18 cellular contexts compared by ENCODE assay signal in genomic region chr4:145307763-145308430, GRCh38.
DNase-seq lines count a peak whose midpoint lies in the region; FAIRE-seq and TF ChIP-seq lines count a peak whose summit lies in the region.
"Had no signal": no experiment of that assay in that cellular context is flagged by ENCODE, and none has a peak within 500 bp of the region (broad histone marks: within the 10 kb centered on the region; RNA-seq: fewer than 3 reads in every experiment).

No MANE protein-coding gene starts in this region.

- H3K36me3 Mint-ChIP-seq in activated T-helper 2 cell treated with anti-CD3 and anti-CD28 coated beads, Interferon-gamma antibody, Interleukin-2, Interleukin-4, amounts not matched to agents 10 μg/mL and 5 μg/mL and 100 μg/mL, durations not matched to agents 14 hours and 24 hours and 36 hours (ENCODE audit: low read depth): no peaks in the 10 kb centered on the region
- H3K36me3 Mint-ChIP-seq in CD4-positive, alpha-beta memory T cell: no peaks in the 10 kb centered on the region
- H3K36me3 Mint-ChIP-seq: IgD-negative memory B cell had no signal

- peaks cover 22% of the 10 kb centered on the region for H3K4me1 Mint-ChIP-seq in activated T-helper 2 cell treated with anti-CD3 and anti-CD28 coated beads, Interferon-gamma antibody, Interleukin-2, Interleukin-4, amounts not matched to agents 10 μg/mL and 5 μg/mL and 100 μg/mL, durations not matched to agents 14 hours and 24 hours and 36 hours (ENCODE audit: low read depth)
- H3K4me1 Mint-ChIP-seq in CD4-positive, alpha-beta memory T cell: peaks cover 0 to 16% (median 12%) of the 10 kb centered on the region in 4 donors
- H3K4me1 Mint-ChIP-seq: IgD-negative memory B cell had no signal

- POLR2A ChIA-PET in CD4-positive, alpha-beta memory T cell (lab: Charles Lee; ENCODE audit: partially characterized antibody): no interaction called here

- in situ Hi-C loops in G401 (cut with HindIII; ENCODE audit: low sequenced_read_pairs): no loop called here

- no peaks in the 10 kb centered on the region for H3K36me3 ChIP-seq in BLaER1 treated with 17β-estradiol and CSF1 and Interleukin-3, amounts not matched to agents 10 nM and 100 nM
- H3K36me3 ChIP-seq in keratinocyte (ENCODE audit: control insufficient read depth in 2 of 2, extremely low read depth in 1 of 2, insufficient read depth in 2 of 2, low read length in 2 of 2): no peaks in the 10 kb centered on the region
- no peaks in the 10 kb centered on the region for H3K36me3 ChIP-seq in CD4-positive, alpha-beta memory T cell (ENCODE audit: insufficient read depth, low read length)
- H3K36me3 ChIP-seq: SJCRH30 had no signal

- no peaks in the 10 kb centered on the region for H3K9me1 ChIP-seq in keratinocyte (ENCODE audit: control insufficient read depth, extremely low read depth, insufficient read depth, low read length)

- FAIRE-seq in keratinocyte (lab: Jason Lieb, UNC): peak; percentile 57
- FAIRE-seq: G401.6 had no signal

- H3K27ac ChIP-seq in BLaER1 treated with 17β-estradiol and CSF1 and Interleukin-3, amounts not matched to agents 10 nM and 100 nM: peak overlapping the region in 4 of 11 experiments; percentile 54 to 81 (median 78); a peak in 8 of 22 replicates
- H3K27ac ChIP-seq in keratinocyte (ENCODE audit: control insufficient read depth, insufficient read depth, low read length): no peak overlapping the region
- H3K27ac ChIP-seq in CD4-positive, alpha-beta memory T cell (ENCODE audit: low read depth, low read length): no peak overlapping the region
- H3K27ac ChIP-seq: RWPE1, SJCRH30 had no signal

- TF ChIP-seq CTCF in keratinocyte (optimal IDR thresholded peaks at IDR 0.05 in 1 of 3, IDR thresholded peaks at IDR 0.05 in 1 of 3, conservative IDR thresholded peaks at IDR 0.05 in 1 of 3; ENCODE audit: extremely low read depth in 1 of 3, insufficient read depth in 2 of 3, low read length in 3 of 3): no peak

- dilution Hi-C loops in keratinocyte (cut with MboI; ENCODE audit: extremely low pct_ligation_motif_present, low sequenced_read_pairs): no loop called here

- H3K27me3 ChIP-seq in BLaER1 treated with 17β-estradiol and CSF1 and Interleukin-3, amounts not matched to agents 10 nM and 100 nM: no peaks in the 10 kb centered on the region
- H3K27me3 ChIP-seq in keratinocyte (ENCODE audit: control insufficient read depth, extremely low read depth, insufficient read depth, low read length): no peaks in the 10 kb centered on the region
- H3K27me3 ChIP-seq in CD4-positive, alpha-beta memory T cell (ENCODE audit: insufficient read depth, low read length): no peaks in the 10 kb centered on the region
- H3K27me3 ChIP-seq: SJCRH30 had no signal

- peak overlapping the region in 9 of 11 experiments; percentile 2 to 61 (median 31); a peak in 14 of 22 replicates for H3K4me2 ChIP-seq in BLaER1 treated with 17β-estradiol and CSF1 and Interleukin-3, amounts not matched to agents 10 nM and 100 nM
- no peak overlapping the region for H3K4me2 ChIP-seq in keratinocyte (ENCODE audit: control insufficient read depth, extremely low read depth, insufficient read depth, low read depth, low read length)

- H3K4me1 ChIP-seq in BLaER1 treated with 17β-estradiol and CSF1 and Interleukin-3, amounts not matched to agents 10 nM and 100 nM: peaks cover 0 to 30% (median 21%) of the 10 kb centered on the region in 10 experiments; a peak in 14 of 20 replicates
- H3K4me1 ChIP-seq in keratinocyte (ENCODE audit: control insufficient read depth, extremely low read depth, insufficient read depth, low read length): no peaks in the 10 kb centered on the region
- no peaks in the 10 kb centered on the region for H3K4me1 ChIP-seq in CD4-positive, alpha-beta memory T cell (ENCODE audit: insufficient read depth, low read length)
- H3K4me1 ChIP-seq: SJCRH30 had no signal

- H3K4me3 ChIP-seq in BLaER1 treated with 17β-estradiol and CSF1 and Interleukin-3, amounts not matched to agents 10 nM and 100 nM: no peak overlapping the region
- H3K4me3 ChIP-seq in keratinocyte (ENCODE audit: control insufficient read depth in 2 of 3, extremely low read depth in 1 of 3, insufficient read depth in 2 of 3, low read depth in 1 of 3, low read length in 3 of 3): no peak overlapping the region
- H3K4me3 ChIP-seq in CD4-positive, alpha-beta memory T cell (ENCODE audit: low read length in 2 of 2): no peak overlapping the region
- H3K4me3 ChIP-seq: SJCRH30 had no signal

- H3K27me3 Mint-ChIP-seq in activated T-helper 2 cell treated with anti-CD3 and anti-CD28 coated beads, Interferon-gamma antibody, Interleukin-2, Interleukin-4, amounts not matched to agents 10 μg/mL and 5 μg/mL and 100 μg/mL, durations not matched to agents 14 hours and 24 hours and 36 hours (ENCODE audit: low read depth): peaks cover 36% of the 10 kb centered on the region
- H3K27me3 Mint-ChIP-seq in CD4-positive, alpha-beta memory T cell: peaks cover 0 to 1% of the 10 kb centered on the region in 2 donors

- CTCF ChIA-PET in CD4-positive, alpha-beta memory T cell (lab: Charles Lee; ENCODE audit: partially characterized antibody): no interaction called here

- H3K9me3 ChIP-seq in BLaER1 treated with 17β-estradiol and CSF1 and Interleukin-3, amounts not matched to agents 10 nM and 100 nM (replicated peaks in 1 of 11): peaks cover 0 to 31% (median 20%) of the 10 kb centered on the region in 11 experiments; a peak in 18 of 22 replicates
- H3K9me3 ChIP-seq in keratinocyte (ENCODE audit: control insufficient read depth, low read depth, low read length): no peaks in the 10 kb centered on the region
- H3K9me3 ChIP-seq in CD4-positive, alpha-beta memory T cell (ENCODE audit: control insufficient read depth in 1 of 2, low read length in 2 of 2): no peaks in the 10 kb centered on the region
- H3K9me3 ChIP-seq: SJCRH30 had no signal

- intact Hi-C loops in activated T-helper 2 cell treated with anti-CD3 and anti-CD28 coated beads, Interferon-gamma antibody, Interleukin-2, Interleukin-4, amounts not matched to agents 10 μg/mL and 5 μg/mL and 100 μg/mL, durations not matched to agents 14 hours and 24 hours and 36 hours (cut with micrococcal nuclease): loop anchor here (1.0 to 10.0 kb wide), 2 partner anchors 9 to 507 kb away; no protein-coding TSS in a partner anchor
- intact Hi-C loops in CD4-positive, alpha-beta memory T cell (cut with micrococcal nuclease): no loop called here

- H4K20me1 ChIP-seq in BLaER1 treated with 17β-estradiol and CSF1 and Interleukin-3, amounts not matched to agents 10 nM and 100 nM: no peaks in the 10 kb centered on the region
- H4K20me1 ChIP-seq in keratinocyte (ENCODE audit: control insufficient read depth, extremely low read depth, insufficient read depth, low read length): no peaks in the 10 kb centered on the region

- H3K27ac Mint-ChIP-seq in activated T-helper 2 cell treated with anti-CD3 and anti-CD28 coated beads, Interferon-gamma antibody, Interleukin-2, Interleukin-4, amounts not matched to agents 10 μg/mL and 5 μg/mL and 100 μg/mL, durations not matched to agents 14 hours and 24 hours and 36 hours: peak overlapping the region; percentile 43
- peak overlapping the region in 1 of 7 donors; percentile 10 for H3K27ac Mint-ChIP-seq in CD4-positive, alpha-beta memory T cell
- H3K27ac Mint-ChIP-seq: IgD-negative memory B cell had no signal

- no peaks in the 10 kb centered on the region for H3K79me2 ChIP-seq in keratinocyte (ENCODE audit: control insufficient read depth, insufficient read depth, low read length)

- no peak overlapping the region for H3K4me3 Mint-ChIP-seq in activated T-helper 2 cell treated with anti-CD3 and anti-CD28 coated beads, Interferon-gamma antibody, Interleukin-2, Interleukin-4, amounts not matched to agents 10 μg/mL and 5 μg/mL and 100 μg/mL, durations not matched to agents 14 hours and 24 hours and 36 hours (ENCODE audit: low read depth)
- H3K4me3 Mint-ChIP-seq in CD4-positive, alpha-beta memory T cell: no peak overlapping the region
- H3K4me3 Mint-ChIP-seq: IgD-negative memory B cell had no signal

- DNase-seq in Ammon's horn (ENCODE audit: low spot score) (peak; percentile 8), keratinocyte (ENCODE audit: low read depth, low spot score) (no peak), NCI-H1930 (lab: John Stamatoyannopoulos, UW) (no peak), G401 (ENCODE audit: low spot score) (no peak)
- DNase-seq in activated T-helper 2 cell treated with anti-CD3 and anti-CD28 coated beads, Interferon-gamma antibody, Interleukin-2, Interleukin-4, amounts not matched to agents 10 μg/mL and 5 μg/mL and 100 μg/mL, durations not matched to agents 14 hours and 24 hours and 36 hours (ENCODE audit: low spot score): no peak
- DNase-seq in CD4-positive, alpha-beta memory T cell: no peak
- DNase-seq: C1 segment of cervical spinal cord, COR-L47, GOT3, NCI-H1436 treated with DMSO at 0.1 percent for 48 hours, NCI-H2081 treated with DMSO at 0.1 percent for 48 hours, NCI-H2227 treated with DMSO at 0.1 percent for 48 hours, NCI-H526, SJCRH30 had no signal

- H3K9me3 Mint-ChIP-seq in activated T-helper 2 cell treated with anti-CD3 and anti-CD28 coated beads, Interferon-gamma antibody, Interleukin-2, Interleukin-4, amounts not matched to agents 10 μg/mL and 5 μg/mL and 100 μg/mL, durations not matched to agents 14 hours and 24 hours and 36 hours: no peaks in the 10 kb centered on the region
- H3K9me3 Mint-ChIP-seq in CD4-positive, alpha-beta memory T cell: peaks cover 0 to 2% (median 0%) of the 10 kb centered on the region in 8 donors

- no peak overlapping the region for H2AFZ ChIP-seq in keratinocyte (ENCODE audit: control insufficient read depth, low read length)

- peak overlapping the region in 2 of 11 experiments; percentile 51 to 63; a peak in 3 of 22 replicates for H3K9ac ChIP-seq in BLaER1 treated with 17β-estradiol and CSF1 and Interleukin-3, amounts not matched to agents 10 nM and 100 nM
- H3K9ac ChIP-seq in keratinocyte (ENCODE audit: control insufficient read depth, extremely low read depth, insufficient read depth, low read length): no peak overlapping the region
